In genomic region chr6:158561247-158561884, GRCh38 we compare ENCODE assay signal across 8 cellular contexts. TPM values are rescaled to one million over a fixed set of nuclear protein-coding genes. Genes with fewer than 3 reads are reported as not detected.
DNase-seq lines count a peak whose midpoint lies in the region; ATAC-seq, FAIRE-seq and TF ChIP-seq lines count a peak whose summit lies in the region.

No MANE protein-coding gene starts in this region.

- no peaks in the 10 kb centered on the region for H3K9me3 ChIP-seq in astrocyte (ENCODE audit: insufficient read depth, low read depth, low read length)
- no peaks in the 10 kb centered on the region for H3K9me3 ChIP-seq in lower lobe of right lung
- H3K9me3 ChIP-seq in tibial artery: no peaks in the 10 kb centered on the region

- peaks cover 55% of the 10 kb centered on the region for H4K20me1 ChIP-seq in astrocyte (ENCODE audit: insufficient read depth, low read length)

- H3K27me3 ChIP-seq in astrocyte (ENCODE audit: insufficient read depth, low read length): no peaks in the 10 kb centered on the region
- H3K27me3 ChIP-seq in lower lobe of right lung (ENCODE audit: low read depth): no peaks in the 10 kb centered on the region
- H3K27me3 ChIP-seq in tibial artery: no peaks in the 10 kb centered on the region

- peak overlapping the region; percentile 97 for H3K4me3 Mint-ChIP-seq in activated T-cell treated with anti-CD3 and anti-CD28 coated beads, Interleukin-2, amount 50 U/mL, for 4 hours
- peak overlapping the region; percentile 94 for H3K4me3 Mint-ChIP-seq in astrocyte (ENCODE audit: unreplicated experiment)

- TF ChIP-seq CTCF in astrocyte (IDR thresholded peaks at IDR 0.05; ENCODE audit: insufficient read depth, low read depth, low read length) (no peak), lower lobe of right lung (IDR thresholded peaks at IDR 0.05) (no peak), tibial artery (IDR thresholded peaks at IDR 0.05) (no peak)

- H3K27ac ChIP-seq in astrocyte (ENCODE audit: low read depth, low read length) (no peak overlapping the region), lower lobe of right lung (peak overlapping the region; percentile 96), tibial artery (peak overlapping the region; percentile 88 to 89)

- no peak overlapping the region for H2AFZ ChIP-seq in astrocyte (ENCODE audit: low read depth, low read length)

- no peak for FAIRE-seq in astrocyte (lab: Jason Lieb, UNC)

- intact Hi-C loops in lower lobe of right lung (cut with DNase I): no loop called here
- intact Hi-C loops in tibial artery (cut with DNase I; ENCODE audit: low total_unique reads): no loop called here

- peaks cover 3% of the 10 kb centered on the region for H3K36me3 Mint-ChIP-seq in activated T-cell treated with anti-CD3 and anti-CD28 coated beads, Interleukin-2, amount 50 U/mL, for 4 hours (ENCODE audit: insufficient read depth)
- peaks cover 3% of the 10 kb centered on the region for H3K36me3 Mint-ChIP-seq in astrocyte (ENCODE audit: low read depth, unreplicated experiment)

- peak overlapping the region; percentile 89 for H3K9ac ChIP-seq in astrocyte (ENCODE audit: low read length)

- peaks cover 58% of the 10 kb centered on the region for H3K4me1 Mint-ChIP-seq in activated T-cell treated with anti-CD3 and anti-CD28 coated beads, Interleukin-2, amount 50 U/mL, for 4 hours (ENCODE audit: low read depth)
- H3K4me1 Mint-ChIP-seq in astrocyte (ENCODE audit: low read depth, unreplicated experiment): peaks cover 20% of the 10 kb centered on the region

- H3K36me3 ChIP-seq in astrocyte (ENCODE audit: insufficient read depth, low read length) (no peaks in the 10 kb centered on the region), lower lobe of right lung (no peaks in the 10 kb centered on the region), tibial artery (no peaks in the 10 kb centered on the region)

- H3K27ac Mint-ChIP-seq in astrocyte (ENCODE audit: unreplicated experiment): peak overlapping the region; percentile 80

- H3K27me3 Mint-ChIP-seq in activated T-cell treated with anti-CD3 and anti-CD28 coated beads, Interleukin-2, amount 50 U/mL, for 4 hours (ENCODE audit: low read depth): no peaks in the 10 kb centered on the region
- no peaks in the 10 kb centered on the region for H3K27me3 Mint-ChIP-seq in astrocyte (ENCODE audit: low read depth, unreplicated experiment)

- no peak for DNase-seq in activated T-cell treated with anti-CD3 and anti-CD28 coated beads, Interleukin-2, amount 50 U/mL, for 4 hours
- no peak for DNase-seq in activated T-cell treated with anti-CD3 and anti-CD28 coated beads, Interleukin-2, amount 50 U/mL, for 1 hour
- DNase-seq in astrocyte (ENCODE audit: low read depth): no peak
- no peak for DNase-seq in lower lobe of right lung
- DNase-seq in tibial artery: peak; percentile 14 to 61
- no peak for DNase-seq in HCEC 1CT
- DNase-seq in SKM-1 treated with dmso at 0.1 percent for 144 hours (lab: John Stamatoyannopoulos, UW; ENCODE audit: unreplicated experiment): no peak

- peaks cover 22% of the 10 kb centered on the region for H3K4me1 ChIP-seq in astrocyte (ENCODE audit: insufficient read depth, low read length)
- H3K4me1 ChIP-seq in lower lobe of right lung: peaks cover 40% of the 10 kb centered on the region
- peaks cover 0 to 24% (median 20%) of the 10 kb centered on the region in 4 donors for H3K4me1 ChIP-seq in tibial artery

- ATAC-seq in activated T-cell treated with anti-CD3 and anti-CD28 coated beads, Interleukin-2, amount 50 U/mL, for 4 hours: no peak
- no peak for ATAC-seq in lower lobe of right lung
- ATAC-seq in GM21390 (IDR thresholded peaks at IDR 0.05; ENCODE audit: unreplicated experiment): no peak

- H3K79me2 ChIP-seq in astrocyte (ENCODE audit: insufficient read depth, low read length): peaks cover 59% of the 10 kb centered on the region

- H3K4me2 ChIP-seq in astrocyte (ENCODE audit: low read length): peak overlapping the region; percentile 95

- H3K4me3 ChIP-seq in astrocyte (ENCODE audit: insufficient read depth, low read depth, low read length) (peak overlapping the region; percentile 71), lower lobe of right lung (peak overlapping the region; percentile 90), tibial artery (peak overlapping the region; percentile 89 to 91)

- H3K9me3 Mint-ChIP-seq in activated T-cell treated with anti-CD3 and anti-CD28 coated beads, Interleukin-2, amount 50 U/mL, for 4 hours: no peaks in the 10 kb centered on the region
- H3K9me3 Mint-ChIP-seq in astrocyte (ENCODE audit: unreplicated experiment): peaks cover 2% of the 10 kb centered on the region

RNA-seq across cellular contexts. Expression of gene TMEM181, which starts 1.5 kb away (rescaled TPM):
- total RNA-seq in activated T-cell treated with anti-CD3 and anti-CD28 coated beads, Interleukin-2, amount 50 U/mL, for 4 hours: 10 to 100 TPM; 11.4 to 13.2 (median 12.0) TPM
- total RNA-seq in astrocyte: 31.0 and 33.3 TPM in 2 replicates
- 28.4 TPM for total RNA-seq in lower lobe of right lung

Comparison
In these comparisons a context has a peak if more than half of its experiments do, and no peak if none do; other contexts are left out.
1. DNase-seq: peak in tibial artery (2 of 2); none in activated T-cell treated with anti-CD3 and anti-CD28 coated beads, Interleukin-2, amount 50 U/mL, for 4 hours (single experiment), activated T-cell treated with anti-CD3 and anti-CD28 coated beads, Interleukin-2, amount 50 U/mL, for 1 hour (single experiment), astrocyte (single experiment), lower lobe of right lung (single experiment), HCEC 1CT (single experiment) and SKM-1 treated with dmso at 0.1 percent for 144 hours (single experiment).
2. Peak in every context shown above with its lines, with median percentiles within 50 percentile points of each other: H3K4me3 ChIP-seq.